1 cellular context compared by ENCODE assay signal in the genomic region with DNA sequence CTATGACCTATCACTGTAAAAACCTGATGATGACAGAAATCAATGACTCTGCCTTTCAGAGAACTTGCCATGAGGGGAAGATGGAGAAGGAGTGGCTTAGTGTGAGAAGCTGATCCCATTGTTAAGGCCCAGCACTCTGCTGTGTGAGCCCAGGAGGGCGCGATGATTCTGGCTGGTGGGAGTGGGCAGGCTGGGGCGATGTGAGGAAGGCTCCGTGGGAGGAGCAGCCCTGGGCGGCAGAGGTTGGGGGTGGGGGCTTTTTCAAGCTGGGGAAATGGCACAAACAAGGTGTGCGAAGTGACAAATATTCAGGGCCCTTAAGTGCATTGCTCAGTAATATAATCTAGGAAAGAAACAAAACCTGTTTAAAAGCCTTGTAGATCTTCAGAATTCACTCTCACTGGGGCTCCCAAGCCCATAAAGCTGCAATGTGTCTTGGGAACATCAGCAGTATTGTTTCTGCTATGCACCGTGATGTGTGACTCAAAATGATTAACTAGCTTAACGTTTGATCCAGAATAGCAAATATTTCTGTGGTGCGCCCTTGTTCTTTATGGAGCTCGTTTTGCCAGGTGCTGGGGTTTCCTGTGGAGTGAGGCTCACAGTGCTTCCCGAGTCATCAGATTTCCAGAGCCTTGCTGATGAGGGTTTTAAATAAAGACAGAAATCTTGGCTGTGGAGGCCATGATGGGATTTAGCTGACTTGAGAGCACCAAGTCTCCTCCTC.
A peak's percentile ranks its signal among the peaks of the same experiment; 100 is the strongest.
TF ChIP-seq lines count a peak whose summit lies in the region.

No MANE protein-coding gene starts in this region.

TF ChIP-seq in HEK293, 187 proteins besides CTCF, POLR2A, EP300 and RAD21 (continued from another document):
- TF ChIP-seq, protein P1, sequence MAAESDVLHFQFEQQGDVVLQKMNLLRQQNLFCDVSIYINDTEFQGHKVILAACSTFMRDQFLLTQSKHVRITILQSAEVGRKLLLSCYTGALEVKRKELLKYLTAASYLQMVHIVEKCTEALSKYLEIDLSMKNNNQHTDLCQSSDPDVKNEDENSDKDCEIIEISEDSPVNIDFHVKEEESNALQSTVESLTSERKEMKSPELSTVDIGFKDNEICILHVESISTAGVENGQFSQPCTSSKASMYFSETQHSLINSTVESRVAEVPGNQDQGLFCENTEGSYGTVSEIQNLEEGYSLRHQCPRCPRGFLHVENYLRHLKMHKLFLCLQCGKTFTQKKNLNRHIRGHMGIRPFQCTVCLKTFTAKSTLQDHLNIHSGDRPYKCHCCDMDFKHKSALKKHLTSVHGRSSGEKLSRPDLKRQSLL (tag by site-specific recombination; IDR thresholded peaks at IDR 0.05) = no peak
- TF ChIP-seq ZNF426 (tag by site-specific recombination; IDR thresholded peaks at IDR 0.05) = no peak
- no peak for TF ChIP-seq ZNF350 (tag by site-specific recombination; IDR thresholded peaks at IDR 0.05)
- TF ChIP-seq, protein P2, sequence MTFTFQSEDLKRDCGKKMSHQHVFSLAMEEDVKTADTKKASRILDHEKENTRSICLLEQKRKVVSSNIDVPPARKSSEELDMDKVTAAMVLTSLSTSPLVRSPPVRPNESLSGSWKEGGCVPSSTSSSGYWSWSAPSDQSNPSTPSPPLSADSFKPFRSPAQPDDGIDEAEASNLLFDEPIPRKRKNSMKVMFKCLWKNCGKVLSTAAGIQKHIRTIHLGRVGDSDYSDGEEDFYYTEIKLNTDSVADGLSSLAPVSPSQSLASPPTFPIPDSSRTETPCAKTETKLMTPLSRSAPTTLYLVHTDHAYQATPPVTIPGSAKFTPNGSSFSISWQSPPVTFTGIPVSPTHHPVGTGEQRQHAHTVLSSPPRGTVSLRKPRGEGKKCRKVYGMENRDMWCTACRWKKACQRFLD (tag by site-specific recombination; IDR thresholded peaks at IDR 0.05) = no peak
- peak; percentile 60 for TF ChIP-seq EGR2 (tag by site-specific recombination; IDR thresholded peaks at IDR 0.05; ENCODE audit: low read depth)
- TF ChIP-seq TRIM28 (IDR thresholded peaks at IDR 0.05; ENCODE audit: borderline replicate concordance, low read length) = no peak
